ENCODE assay signal across 9 cellular contexts in the genomic region with DNA sequence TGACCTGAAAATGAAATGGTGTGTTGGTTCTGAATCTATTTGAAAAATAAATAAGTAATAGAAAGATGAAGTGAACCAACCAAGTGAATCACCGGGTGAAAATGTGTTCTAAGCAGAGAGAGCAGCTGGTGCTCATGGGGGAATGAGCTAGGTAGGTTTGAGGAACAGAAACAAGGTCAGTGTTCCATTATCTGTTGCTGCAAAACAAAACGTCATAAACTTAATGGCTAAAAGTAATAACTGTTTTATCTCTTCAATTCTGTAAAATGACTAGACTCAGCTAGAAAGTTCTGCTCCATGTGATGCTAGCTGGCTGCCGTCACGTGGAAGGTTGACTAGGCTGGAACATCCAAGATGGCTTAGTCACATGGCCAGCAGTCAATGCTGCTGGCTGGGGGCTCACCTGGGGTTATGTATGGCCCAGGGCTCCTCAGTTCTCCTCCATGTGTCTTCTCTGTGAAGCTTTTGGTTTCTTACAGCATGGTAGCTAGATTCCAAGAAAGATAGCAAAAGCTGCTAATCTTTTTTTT. TPM values are rescaled to one million over a fixed set of nuclear protein-coding genes. Genes with fewer than 3 reads are reported as not detected.
DNase-seq lines count a peak whose midpoint lies in the region; ATAC-seq, FAIRE-seq and TF ChIP-seq lines count a peak whose summit lies in the region.
"Had no signal": no experiment of that assay in that cellular context is flagged by ENCODE, and none has a peak within 500 bp of the region (broad histone marks: within the 10 kb centered on the region; RNA-seq: fewer than 3 reads in every experiment).

No MANE protein-coding gene starts in this region.

- H3K27me3 ChIP-seq in pancreas: no peaks in the 10 kb centered on the region

- intact Hi-C loops in pancreas (cut with DNase I): no loop called here

- no peak for DNase-seq in pancreas
- no peak for DNase-seq in activated CD8-positive, alpha-beta memory T cell treated with anti-CD3 and anti-CD28 coated beads for 24 hours
- no peak for DNase-seq in HT-29 (ENCODE audit: low spot score)
- DNase-seq in effector CD4-positive, alpha-beta T cell: no peak
- DNase-seq: SW 1271 had no signal

- H3K9me3 ChIP-seq in pancreas: no peaks in the 10 kb centered on the region

- WGBS in pancreas, 2 donors: 61 to 64% methylated on average over 4 of the region's 4 CpGs

- no peak overlapping the region for H3K27ac ChIP-seq in pancreas

- TF ChIP-seq CTCF in pancreas (IDR thresholded peaks at IDR 0.05): no peak

- no peak for FAIRE-seq in pancreas (lab: Jason Lieb, UNC)

- ATAC-seq in GM18868 (IDR thresholded peaks at IDR 0.05; ENCODE audit: unreplicated experiment) (peak; percentile 84), GM21619 (IDR thresholded peaks at IDR 0.05; ENCODE audit: unreplicated experiment) (peak; percentile 94), HG03520 (IDR thresholded peaks at IDR 0.05; ENCODE audit: unreplicated experiment) (peak; percentile 91), pancreas (peak in 3 of 4 donors; percentile 18 to 51 (median 19))

- no peaks in the 10 kb centered on the region for H3K4me1 ChIP-seq in pancreas

- no peaks in the 10 kb centered on the region for H3K36me3 ChIP-seq in pancreas

- no peak overlapping the region for H3K4me3 ChIP-seq in pancreas
- H3K4me3 ChIP-seq: skin epidermis had no signal

RNA-seq across cellular contexts. Expression of a gene that starts 13.3 kb away (rescaled TPM):
- total RNA-seq in pancreas: 1 to 10 TPM; 2.8 to 9.4 (median 5.6) TPM
- polyA plus RNA-seq in pancreas: 1 to 10 TPM; 6.7 to 9.8 TPM
- 0.99 and 1.5 TPM in 2 replicates for total RNA-seq in HT-29 (2014; rRNA removed; shearing (Covaris generic))

Comparison
In these comparisons a context has a peak if more than half of its experiments do, and no peak if none do; other contexts are left out.
1. ATAC-seq: peak in every context shown above with its lines; median percentile 94 in GM21619; 91 in HG03520; 84 in GM18868; 19 in pancreas.